ENCODE assay signal across 1 cellular context in the genomic region with DNA sequence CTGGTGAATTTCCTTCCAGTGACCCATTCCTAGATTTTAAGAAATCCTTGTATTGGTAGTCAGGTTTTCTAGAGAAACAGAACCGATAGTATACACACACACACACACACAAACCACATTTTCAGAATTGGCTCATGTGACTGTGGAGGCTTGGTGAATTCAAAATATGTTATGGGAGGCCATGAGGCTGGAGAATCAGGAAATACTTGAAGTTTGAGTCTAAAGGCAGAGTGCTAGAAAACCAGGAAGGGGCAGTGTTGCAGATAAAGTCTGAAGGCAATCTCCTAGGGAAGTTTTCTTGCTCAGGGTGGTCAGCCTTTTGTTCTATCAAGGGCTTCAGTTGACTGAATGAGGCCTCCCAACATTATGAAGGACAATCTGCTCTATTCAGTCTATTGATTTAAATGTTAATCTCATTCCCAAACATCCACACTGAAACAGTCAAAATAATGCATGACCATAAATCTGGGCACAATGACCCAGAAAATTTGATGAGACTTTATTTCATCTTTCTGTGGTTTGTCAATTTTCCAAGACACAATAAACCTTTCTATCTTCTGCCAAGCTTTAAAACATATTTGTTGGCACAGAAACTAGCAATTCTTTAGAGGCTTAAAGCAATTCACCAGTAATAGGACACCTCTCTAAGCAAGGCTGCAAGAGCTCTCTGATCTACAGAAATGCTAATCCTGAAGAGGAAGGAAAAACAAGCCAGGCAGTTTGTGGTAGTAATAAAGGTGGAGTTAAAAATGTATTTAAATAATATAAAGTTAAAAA.
TF ChIP-seq lines count a peak whose summit lies in the region.

No MANE protein-coding gene starts in this region.

TF ChIP-seq in GM23338, 12 proteins besides CTCF, POLR2A, EP300 and RAD21 (continued from another document):
- TF ChIP-seq, protein P1, sequence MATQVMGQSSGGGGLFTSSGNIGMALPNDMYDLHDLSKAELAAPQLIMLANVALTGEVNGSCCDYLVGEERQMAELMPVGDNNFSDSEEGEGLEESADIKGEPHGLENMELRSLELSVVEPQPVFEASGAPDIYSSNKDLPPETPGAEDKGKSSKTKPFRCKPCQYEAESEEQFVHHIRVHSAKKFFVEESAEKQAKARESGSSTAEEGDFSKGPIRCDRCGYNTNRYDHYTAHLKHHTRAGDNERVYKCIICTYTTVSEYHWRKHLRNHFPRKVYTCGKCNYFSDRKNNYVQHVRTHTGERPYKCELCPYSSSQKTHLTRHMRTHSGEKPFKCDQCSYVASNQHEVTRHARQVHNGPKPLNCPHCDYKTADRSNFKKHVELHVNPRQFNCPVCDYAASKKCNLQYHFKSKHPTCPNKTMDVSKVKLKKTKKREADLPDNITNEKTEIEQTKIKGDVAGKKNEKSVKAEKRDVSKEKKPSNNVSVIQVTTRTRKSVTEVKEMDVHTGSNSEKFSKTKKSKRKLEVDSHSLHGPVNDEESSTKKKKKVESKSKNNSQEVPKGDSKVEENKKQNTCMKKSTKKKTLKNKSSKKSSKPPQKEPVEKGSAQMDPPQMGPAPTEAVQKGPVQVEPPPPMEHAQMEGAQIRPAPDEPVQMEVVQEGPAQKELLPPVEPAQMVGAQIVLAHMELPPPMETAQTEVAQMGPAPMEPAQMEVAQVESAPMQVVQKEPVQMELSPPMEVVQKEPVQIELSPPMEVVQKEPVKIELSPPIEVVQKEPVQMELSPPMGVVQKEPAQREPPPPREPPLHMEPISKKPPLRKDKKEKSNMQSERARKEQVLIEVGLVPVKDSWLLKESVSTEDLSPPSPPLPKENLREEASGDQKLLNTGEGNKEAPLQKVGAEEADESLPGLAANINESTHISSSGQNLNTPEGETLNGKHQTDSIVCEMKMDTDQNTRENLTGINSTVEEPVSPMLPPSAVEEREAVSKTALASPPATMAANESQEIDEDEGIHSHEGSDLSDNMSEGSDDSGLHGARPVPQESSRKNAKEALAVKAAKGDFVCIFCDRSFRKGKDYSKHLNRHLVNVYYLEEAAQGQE (IDR thresholded peaks at IDR 0.05; ENCODE audit: unreplicated experiment) = no peak
- TF ChIP-seq ZNF331 (CRISPR knock-in tag; IDR thresholded peaks at IDR 0.05; ENCODE audit: low read depth) = no peak
- TF ChIP-seq POLR2AphosphoS5 (IDR thresholded peaks at IDR 0.05; ENCODE audit: low read depth) = no peak
- TF ChIP-seq STAT1 (IDR thresholded peaks at IDR 0.05; ENCODE audit: unreplicated experiment) = no peak
- no peak for TF ChIP-seq JUNB (IDR thresholded peaks at IDR 0.05; ENCODE audit: unreplicated experiment)
